In genomic region chr3:81315051-81315450, GRCh38 we compare ENCODE assay signal across 7 cellular contexts.
"Had no signal": no experiment of that assay in that cellular context is flagged by ENCODE, and none has a peak within 500 bp of the region (broad histone marks: within the 10 kb centered on the region; RNA-seq: fewer than 3 reads in every experiment).

No MANE protein-coding gene starts in this region.

- H3K4me3 ChIP-seq: GM23248, HAP-1 had no signal

- H3K27ac ChIP-seq: GM23248 had no signal

- H3K36me3 ChIP-seq: HAP-1 had no signal

- H3K4me1 ChIP-seq: HAP-1 had no signal

- ATAC-seq: HCT116, HepG2 had no signal

- H3K9me3 ChIP-seq: HAP-1 had no signal

- DNase-seq: GM23248, GOT3, H7, KBM-7 had no signal
